In the genomic region with DNA sequence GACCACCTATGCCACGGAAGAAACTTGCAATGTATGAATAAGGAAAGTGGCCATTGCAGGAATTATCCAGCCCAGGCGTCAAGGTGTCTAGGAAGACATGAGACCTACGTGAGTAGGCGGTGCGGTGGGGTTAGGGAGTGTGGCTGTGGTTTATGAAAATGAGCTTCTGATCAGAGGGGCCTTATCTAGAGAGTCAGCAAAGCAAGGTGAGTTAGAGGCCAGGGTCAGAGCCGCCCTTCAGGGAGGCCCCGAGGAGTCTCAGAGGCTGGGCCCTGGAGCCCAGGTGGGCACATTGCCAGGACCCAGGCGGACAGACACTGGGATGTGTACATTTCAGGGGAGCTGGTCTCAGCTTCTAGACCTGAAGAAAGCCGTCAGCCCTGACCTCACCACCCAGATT, we compare ENCODE assay signal across 21 cellular contexts. TPM values are rescaled to one million over a fixed set of nuclear protein-coding genes. Genes with fewer than 3 reads are reported as not detected.
"Had no signal": no experiment of that assay in that cellular context is flagged by ENCODE, and none has a peak within 500 bp of the region (broad histone marks: within the 10 kb centered on the region; RNA-seq: fewer than 3 reads in every experiment).

No MANE protein-coding gene starts in this region.

- H3K9me3 Mint-ChIP-seq: activated CD4-positive, alpha-beta T cell treated with anti-CD3 and anti-CD28 coated beads, Interleukin-2, amount 10 ng/mL, durations not matched to agents 24 days and 14 days had no signal

- H3K36me3 Mint-ChIP-seq: naive thymus-derived CD4-positive, alpha-beta T cell had no signal

- H3K27me3 Mint-ChIP-seq: activated CD4-positive, alpha-beta T cell treated with anti-CD3 and anti-CD28 coated beads, Interleukin-2, amount 10 ng/mL, durations not matched to agents 24 days and 14 days had no signal

- ATAC-seq: gastrocnemius medialis; heart left ventricle; naive thymus-derived CD4-positive, alpha-beta T cell had no signal

- H3K4me1 Mint-ChIP-seq: activated CD4-positive, alpha-beta T cell treated with anti-CD3 and anti-CD28 coated beads, Interleukin-2, amount 10 ng/mL, durations not matched to agents 24 days and 14 days had no signal

- H3K36me3 ChIP-seq: cardiac muscle cell, gastrocnemius medialis, heart left ventricle, tibial artery, uterus had no signal

- H3K27me3 ChIP-seq: cardiac muscle cell, heart left ventricle, tibial artery, uterus had no signal

- H3K9me3 ChIP-seq: gastrocnemius medialis, heart left ventricle, tibial artery, uterus had no signal

- H3K4me3 Mint-ChIP-seq: activated CD4-positive, alpha-beta T cell treated with anti-CD3 and anti-CD28 coated beads, Interleukin-2, amount 10 ng/mL, durations not matched to agents 24 days and 14 days; naive thymus-derived CD4-positive, alpha-beta T cell had no signal

- H3K4me3 ChIP-seq: cardiac muscle cell, gastrocnemius medialis, heart left ventricle, tibial artery, uterus had no signal

- H3K27ac ChIP-seq: cardiac muscle cell, gastrocnemius medialis, heart left ventricle, tibial artery, uterus had no signal

- FAIRE-seq: astrocyte, colon had no signal

- DNase-seq: activated CD4-positive, alpha-beta T cell treated with anti-CD3 and anti-CD28 coated beads, Interleukin-2, amount 10 ng/mL, durations not matched to agents 24 days and 14 days; activated CD4-positive, CD25-positive, alpha-beta regulatory T cell; activated CD8-positive, alpha-beta memory T cell treated with anti-CD3 and anti-CD28 coated beads for 24 hours; activated naive CD4-positive, alpha-beta T cell; erythroblast; gastrocnemius medialis; naive thymus-derived CD4-positive, alpha-beta T cell; retina; stimulated activated CD4-positive, alpha-beta T cell treated with anti-CD3 and anti-CD28 coated beads, Interleukin-15, amount 100 ng/mL, for 24 hours; stimulated activated CD4-positive, alpha-beta T cell treated with anti-CD3 and anti-CD28 coated beads, Interleukin-4, amount 100 ng/mL, for 1 hour; stimulated activated naive CD4-positive, alpha-beta T cell; tibial artery; uterus had no signal

RNA-seq across cellular contexts. Expression of a gene that starts 13.8 kb away (rescaled TPM):
- total RNA-seq: activated CD4-positive, alpha-beta T cell treated with anti-CD3 and anti-CD28 coated beads, Interleukin-2, amount 10 ng/mL, durations not matched to agents 24 days and 14 days; astrocyte; gastrocnemius medialis; mononuclear cell; naive thymus-derived CD4-positive, alpha-beta T cell; skeletal muscle tissue; subcutaneous adipose tissue; T-helper 2 cell treated with Interferon-gamma antibody and Interleukin-4, amounts not matched to agents 100 ng/mL and 5 ng/mL, for 36 hours; uterus had no signal
- polyA plus RNA-seq: naive thymus-derived CD4-positive, alpha-beta T cell had no signal
